In genomic region chr5:61311056-61311455, GRCh38 we compare ENCODE assay signal across 18 cellular contexts. TPM values are rescaled to one million over a fixed set of nuclear protein-coding genes. Genes with fewer than 3 reads are reported as not detected.
DNase-seq lines count a peak whose midpoint lies in the region; ATAC-seq and TF ChIP-seq lines count a peak whose summit lies in the region.
"Had no signal": no experiment of that assay in that cellular context is flagged by ENCODE, and none has a peak within 500 bp of the region (broad histone marks: within the 10 kb centered on the region; RNA-seq: fewer than 3 reads in every experiment).

No MANE protein-coding gene starts in this region.

- H3K36me3 Mint-ChIP-seq in dendritic cell treated with granulocyte-macrophage colony-stimulating factor and Interleukin-4, amounts not matched to agents 40 ng/mL and 50 ng/mL, for 4 days (ENCODE audit: low read depth), result no peaks in the 10 kb centered on the region
- H3K36me3 Mint-ChIP-seq in T-cell, result no peaks in the 10 kb centered on the region

- H3K79me2 ChIP-seq in parathyroid adenoma, result no peaks in the 10 kb centered on the region

- no peaks in the 10 kb centered on the region for H3K36me3 ChIP-seq in parathyroid adenoma (ENCODE audit: control insufficient read depth, insufficient read depth, low read length)

- H3K27me3 Mint-ChIP-seq in dendritic cell treated with granulocyte-macrophage colony-stimulating factor and Interleukin-4, amounts not matched to agents 40 ng/mL and 50 ng/mL, for 4 days, result no peaks in the 10 kb centered on the region
- H3K27me3 Mint-ChIP-seq in T-cell, result peaks cover 16 to 22% of the 10 kb centered on the region in 2 donors

- POLR2A ChIA-PET in T-cell (lab: Charles Lee), result no interaction called here

- H3K4me1 Mint-ChIP-seq in dendritic cell treated with granulocyte-macrophage colony-stimulating factor and Interleukin-4, amounts not matched to agents 40 ng/mL and 50 ng/mL, for 4 days (ENCODE audit: low read depth), result peaks cover 42% of the 10 kb centered on the region
- H3K4me1 Mint-ChIP-seq in T-cell, result no peaks in the 10 kb centered on the region
- H3K4me1 Mint-ChIP-seq: CD8-positive, alpha-beta memory T cell; T-helper 17 cell had no signal

- TF ChIP-seq CTCF in parathyroid adenoma (IDR thresholded peaks at IDR 0.05) (no peak), GM20000 (IDR thresholded peaks at IDR 0.05; ENCODE audit: extremely low read depth, missing control alignments) (no peak), coronary artery (IDR thresholded peaks at IDR 0.05) (no peak)

- H3K4me1 ChIP-seq in parathyroid adenoma, result peaks cover 24% of the 10 kb centered on the region

- no peak overlapping the region for H3K27ac ChIP-seq in parathyroid adenoma
- H3K27ac ChIP-seq in coronary artery, result no peak overlapping the region
- H3K27ac ChIP-seq: KMS-11 had no signal

- no peak for ATAC-seq in T-cell (replicated peaks in 1 of 4)
- ATAC-seq: T-helper 17 cell had no signal

- CTCF ChIA-PET in T-cell (lab: Charles Lee), result no interaction called here

- no peak overlapping the region for H3K9ac ChIP-seq in parathyroid adenoma
- H3K9ac ChIP-seq: KMS-11 had no signal

- no peaks in the 10 kb centered on the region for H3K9me3 Mint-ChIP-seq in dendritic cell treated with granulocyte-macrophage colony-stimulating factor and Interleukin-4, amounts not matched to agents 40 ng/mL and 50 ng/mL, for 4 days
- no peaks in the 10 kb centered on the region for H3K9me3 Mint-ChIP-seq in T-cell

- H2AFZ ChIP-seq in parathyroid adenoma, result peak overlapping the region; percentile 30

- H3K9me3 ChIP-seq in parathyroid adenoma (ENCODE audit: control insufficient read depth, low read length), result no peaks in the 10 kb centered on the region

- no peaks in the 10 kb centered on the region for H3K27me3 ChIP-seq in parathyroid adenoma (ENCODE audit: control insufficient read depth, insufficient read depth, low read length)

- no peak overlapping the region for H3K4me3 ChIP-seq in parathyroid adenoma (ENCODE audit: low read depth, low read length)
- H3K4me3 ChIP-seq in coronary artery, result no peak overlapping the region

- H3K4me2 ChIP-seq in parathyroid adenoma (ENCODE audit: low read length), result no peak overlapping the region
- H3K4me2 ChIP-seq: KMS-11 had no signal

- intact Hi-C loops in dendritic cell treated with granulocyte-macrophage colony-stimulating factor and Interleukin-4, amounts not matched to agents 40 ng/mL and 50 ng/mL, for 4 days (cut with micrococcal nuclease), result no loop called here

- no peak overlapping the region for H3K4me3 Mint-ChIP-seq in dendritic cell treated with granulocyte-macrophage colony-stimulating factor and Interleukin-4, amounts not matched to agents 40 ng/mL and 50 ng/mL, for 4 days
- H3K4me3 Mint-ChIP-seq in T-cell, result no peak overlapping the region
- H3K4me3 Mint-ChIP-seq: CD8-positive, alpha-beta memory T cell; T-helper 17 cell had no signal

- peak; percentile 89 for DNase-seq in ELF-1 (ENCODE audit: low read depth, low spot score)
- DNase-seq in NCI-H146 treated with DMSO at 0.1 percent for 48 hours (lab: John Stamatoyannopoulos, UW; ENCODE audit: unreplicated experiment), result peak; percentile 74
- no peak for DNase-seq in occipital lobe (lab: John Stamatoyannopoulos, UW)
- no peak for DNase-seq in GM20000 (ENCODE audit: low spot score)
- no peak for DNase-seq in coronary artery (ENCODE audit: low spot score)
- no peak for DNase-seq in T-cell
- DNase-seq: ACHN; C1 segment of cervical spinal cord; CD8-positive, alpha-beta memory T cell; GF-D8; NCI-H1417; NCI-H2029; NCI-H446; SHP77 treated with DMSO at 0.1 percent for 48 hours; T-helper 17 cell had no signal

- H3K27ac Mint-ChIP-seq in dendritic cell treated with granulocyte-macrophage colony-stimulating factor and Interleukin-4, amounts not matched to agents 40 ng/mL and 50 ng/mL, for 4 days, result peak overlapping the region; percentile 61
- H3K27ac Mint-ChIP-seq in T-cell, result no peak overlapping the region
- H3K27ac Mint-ChIP-seq: CD8-positive, alpha-beta memory T cell; T-helper 17 cell had no signal

RNA-seq across cellular contexts. Expression of gene ZSWIM6, which starts 21.0 kb away (rescaled TPM):
- 57.4 TPM for total RNA-seq in occipital lobe
- total RNA-seq in T-cell, result 10 to 100 TPM in 3 of 5 donors, 1 to 10 TPM in 2; 8.3 to 11.3 (median 10.1) TPM

Comparison
In these comparisons a context has a peak if more than half of its experiments do, and no peak if none do; other contexts are left out.
1. DNase-seq: peak in ELF-1 (single experiment) and NCI-H146 treated with DMSO at 0.1 percent for 48 hours (single experiment); none in occipital lobe (single experiment), GM20000 (single experiment), coronary artery (single experiment) and T-cell (0 of 34).